21 cellular contexts compared by ENCODE assay signal in genomic region chr10:113631680-113632079, GRCh38. TPM values are rescaled to one million over a fixed set of nuclear protein-coding genes. Genes with fewer than 3 reads are reported as not detected.
A peak's percentile ranks its signal among the peaks of the same experiment; 100 is the strongest.
DNase-seq lines count a peak whose midpoint lies in the region; ATAC-seq and TF ChIP-seq lines count a peak whose summit lies in the region.
"Had no signal": no experiment of that assay in that cellular context is flagged by ENCODE, and none has a peak within 500 bp of the region (broad histone marks: within the 10 kb centered on the region; RNA-seq: fewer than 3 reads in every experiment).

No MANE protein-coding gene starts in this region.

- ATAC-seq in right cardiac atrium: no peak
- peak; percentile 52 for ATAC-seq in body of pancreas
- no peak for ATAC-seq in HG03025 (IDR thresholded peaks at IDR 0.05; ENCODE audit: low FRiP score, unreplicated experiment)
- ATAC-seq: HCT116 had no signal

- H3K36me3 ChIP-seq in left ventricle myocardium inferior (peaks cover 63% of the 10 kb centered on the region), body of pancreas (replicated peaks in 1 of 2; ENCODE audit: insufficient read depth in 1 of 2, low read depth in 2 of 2) (no peaks in the 10 kb centered on the region), neuron (ENCODE audit: insufficient read depth, low read length) (no peaks in the 10 kb centered on the region), Peyer's patch (no peaks in the 10 kb centered on the region)

- H3K27ac ChIP-seq in left ventricle myocardium inferior (replicated peaks): peak overlapping the region; percentile 47
- H3K27ac ChIP-seq in right cardiac atrium (ENCODE audit: low read length): no peak overlapping the region
- H3K27ac ChIP-seq in body of pancreas: peak overlapping the region in 3 of 4 donors; percentile 3 to 62 (median 31)
- H3K27ac ChIP-seq in Peyer's patch: no peak overlapping the region
- H3K27ac ChIP-seq: RWPE1 had no signal

- peaks cover 6% of the 10 kb centered on the region for H3K9me3 ChIP-seq in left ventricle myocardium inferior (replicated peaks)
- no peaks in the 10 kb centered on the region for H3K9me3 ChIP-seq in right cardiac atrium (ENCODE audit: control insufficient read depth, low read length)
- no peaks in the 10 kb centered on the region for H3K9me3 ChIP-seq in body of pancreas
- no peaks in the 10 kb centered on the region for H3K9me3 ChIP-seq in neuron (ENCODE audit: low read length)
- no peaks in the 10 kb centered on the region for H3K9me3 ChIP-seq in Peyer's patch
- H3K9me3 ChIP-seq: Caco-2 had no signal

- intact Hi-C loops in left ventricle myocardium inferior (cut with micrococcal nuclease): no loop called here
- intact Hi-C loops in right cardiac atrium (cut with DNase I): no loop called here
- intact Hi-C loops in body of pancreas (cut with DNase I): no loop called here

- TF ChIP-seq CTCF in left ventricle myocardium inferior (IDR thresholded peaks at IDR 0.05; ENCODE audit: borderline replicate concordance) (no peak), body of pancreas (IDR thresholded peaks at IDR 0.05) (no peak), Peyer's patch (IDR thresholded peaks at IDR 0.05) (no peak)

- no peak for TF ChIP-seq POLR2A in body of pancreas (IDR thresholded peaks at IDR 0.05)
- TF ChIP-seq POLR2A in Peyer's patch (IDR thresholded peaks at IDR 0.05): no peak

- H3K27me3 ChIP-seq in left ventricle myocardium inferior (ENCODE audit: low read depth): no peaks in the 10 kb centered on the region
- H3K27me3 ChIP-seq in right cardiac atrium (ENCODE audit: control insufficient read depth, insufficient read depth): no peaks in the 10 kb centered on the region
- H3K27me3 ChIP-seq in body of pancreas: no peaks in the 10 kb centered on the region
- no peaks in the 10 kb centered on the region for H3K27me3 ChIP-seq in neuron (ENCODE audit: insufficient read depth, low read length)
- no peaks in the 10 kb centered on the region for H3K27me3 ChIP-seq in Peyer's patch

- peaks cover 83% of the 10 kb centered on the region for H3K4me1 ChIP-seq in left ventricle myocardium inferior
- H3K4me1 ChIP-seq in right cardiac atrium (ENCODE audit: control insufficient read depth, insufficient read depth, low read length): peaks cover 2% of the 10 kb centered on the region
- H3K4me1 ChIP-seq in body of pancreas: peaks cover 31% of the 10 kb centered on the region
- peaks cover 19% of the 10 kb centered on the region for H3K4me1 ChIP-seq in neuron (ENCODE audit: insufficient read depth, low read length)
- no peaks in the 10 kb centered on the region for H3K4me1 ChIP-seq in Peyer's patch

- DNase-seq in left ventricle myocardium inferior: no peak
- DNase-seq in right cardiac atrium: no peak
- DNase-seq in body of pancreas: peak in 1 of 4 donors; percentile 18
- no peak for DNase-seq in DMS153 treated with DMSO at 0.1 percent for 48 hours (lab: John Stamatoyannopoulos, UW; ENCODE audit: unreplicated experiment)
- no peak for DNase-seq in HPDE6-E6E7 (ENCODE audit: extremely low spot score)
- DNase-seq in Peyer's patch: no peak
- DNase-seq: AML-193; Caco-2; DMS53; NCI-H1417 treated with DMSO at 0.1 percent for 48 hours; NCI-H2029 treated with DMSO at 0.1 percent for 48 hours; NCI-H69; NK-92 treated with Interleukin-12 subunit alpha and Interleukin-12 subunit beta, amount 100 ng/mL, for 24 hours; OCI-M1 had no signal

- WGBS in right cardiac atrium: 35% methylated on average over 5 of the region's 5 CpGs
- 11 to 18% methylated on average over 5 of the region's 5 CpGs for WGBS in body of pancreas, 2 donors

- no peak overlapping the region for H3K4me3 ChIP-seq in left ventricle myocardium inferior
- no peak overlapping the region for H3K4me3 ChIP-seq in right cardiac atrium (ENCODE audit: low read length)
- no peak overlapping the region for H3K4me3 ChIP-seq in body of pancreas
- no peak overlapping the region for H3K4me3 ChIP-seq in neuron (ENCODE audit: low read length)
- no peak overlapping the region for H3K4me3 ChIP-seq in Peyer's patch

- peak overlapping the region; percentile 11 for H2AFZ ChIP-seq in neuron (ENCODE audit: low read depth, low read length)

RNA-seq across cellular contexts. Expression of gene NRAP, which starts 32.2 kb away (rescaled TPM):
- total RNA-seq in left ventricle myocardium inferior: 1,025 TPM
- 100 to 1,000 TPM; 232 to 479 (median 284) TPM for total RNA-seq in right cardiac atrium
- 117 TPM for polyA plus RNA-seq in right cardiac atrium
- total RNA-seq in body of pancreas: not detected
- total RNA-seq in Peyer's patch: not detected
- total RNA-seq: HT-29, LHCN-M2 had no signal
- polyA plus RNA-seq: IgD-negative memory B cell had no signal

RNA-seq across cellular contexts. Expression of gene CASP7, which starts 48.0 kb away (rescaled TPM):
- total RNA-seq in left ventricle myocardium inferior: 9.9 TPM
- 10 to 100 TPM; 10.4 to 17.2 (median 13.9) TPM for total RNA-seq in right cardiac atrium
- polyA plus RNA-seq in right cardiac atrium: 9.4 TPM
- total RNA-seq in body of pancreas: 10 to 100 TPM; 11.2 to 23.1 TPM
- 100 to 1,000 TPM in 3 of 4 donors, 10 to 100 TPM in 1; 47.9 to 144 (median 103) TPM for total RNA-seq in Peyer's patch

Comparison
In these comparisons a context has a peak if more than half of its experiments do, and no peak if none do; other contexts are left out.
1. H3K27ac ChIP-seq: peak in left ventricle myocardium inferior (single experiment) and body of pancreas (3 of 4); none in right cardiac atrium (single experiment) and Peyer's patch (0 of 4).
2. RNA of gene NRAP, which starts 32.2 kb away (total RNA-seq): 1,025 TPM in left ventricle myocardium inferior (single experiment) and 232 to 479 TPM in right cardiac atrium; not detected in body of pancreas and not detected in Peyer's patch; every median in the first group is over 100 times any median in the second.